In the genomic region with DNA sequence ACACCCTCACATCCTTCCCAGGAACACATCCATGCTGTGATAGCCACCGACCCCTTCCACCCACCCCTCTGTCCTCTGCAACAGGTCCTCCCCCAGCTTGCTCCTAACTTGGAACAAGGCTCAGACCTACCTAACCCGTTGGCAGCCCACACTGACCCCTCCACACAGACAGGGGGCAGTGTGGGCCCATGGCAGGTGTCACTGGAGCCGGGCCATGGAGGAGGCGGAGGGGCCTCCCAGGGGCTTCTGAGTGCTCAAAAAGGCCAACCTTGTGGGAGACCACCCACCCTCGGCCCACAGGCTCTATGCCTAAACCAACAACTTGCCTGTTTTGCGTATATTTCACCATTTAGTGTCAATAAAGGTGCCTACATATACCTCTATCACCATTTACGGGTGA, we compare ENCODE assay signal across 10 cellular contexts. TPM values are rescaled to one million over a fixed set of nuclear protein-coding genes. Genes with fewer than 3 reads are reported as not detected.
DNase-seq lines count a peak whose midpoint lies in the region; ATAC-seq and TF ChIP-seq lines count a peak whose summit lies in the region.
"Had no signal": no experiment of that assay in that cellular context is flagged by ENCODE, and none has a peak within 500 bp of the region (broad histone marks: within the 10 kb centered on the region; RNA-seq: fewer than 3 reads in every experiment).

No MANE protein-coding gene starts in this region.

- H3K27me3 Mint-ChIP-seq in activated naive CD8-positive, alpha-beta T cell treated with anti-CD3 and anti-CD28 coated beads, Interleukin-2, amount 10 ng/mL, durations not matched to agents 7 days and 5 days, result no peaks in the 10 kb centered on the region
- no peaks in the 10 kb centered on the region for H3K27me3 Mint-ChIP-seq in type B pancreatic cell

- peaks cover 0 to 36% of the 10 kb centered on the region in 2 donors for H3K36me3 ChIP-seq in psoas muscle (ENCODE audit: insufficient read depth in 1 of 2, low read depth in 1 of 2)

- H3K9me3 Mint-ChIP-seq in activated naive CD8-positive, alpha-beta T cell treated with anti-CD3 and anti-CD28 coated beads, Interleukin-2, amount 10 ng/mL, durations not matched to agents 7 days and 5 days, result no peaks in the 10 kb centered on the region
- H3K9me3 Mint-ChIP-seq in type B pancreatic cell, result no peaks in the 10 kb centered on the region

- H3K4me3 ChIP-seq in psoas muscle, result no peak overlapping the region

- POLR2A ChIA-PET in activated naive CD8-positive, alpha-beta T cell treated with anti-CD3 and anti-CD28 coated beads, Interleukin-2, amount 10 ng/mL, durations not matched to agents 7 days and 5 days (lab: Charles Lee), result no interaction called here

- peaks cover 11% of the 10 kb centered on the region for H3K4me1 ChIP-seq in psoas muscle

- no peak overlapping the region for H3K27ac ChIP-seq in psoas muscle

- peaks cover 6% of the 10 kb centered on the region for H3K4me1 Mint-ChIP-seq in activated naive CD8-positive, alpha-beta T cell treated with anti-CD3 and anti-CD28 coated beads, Interleukin-2, amount 10 ng/mL, durations not matched to agents 7 days and 5 days
- peaks cover 4% of the 10 kb centered on the region for H3K4me1 Mint-ChIP-seq in type B pancreatic cell (ENCODE audit: unreplicated experiment)

- ATAC-seq in activated naive CD8-positive, alpha-beta T cell treated with anti-CD3 and anti-CD28 coated beads, Interleukin-2, amount 10 ng/mL, durations not matched to agents 7 days and 5 days (ENCODE audit: low read depth), result peak; percentile 46
- no peak for ATAC-seq in psoas muscle

- H3K4me3 Mint-ChIP-seq in activated naive CD8-positive, alpha-beta T cell treated with anti-CD3 and anti-CD28 coated beads, Interleukin-2, amount 10 ng/mL, durations not matched to agents 7 days and 5 days, result no peak overlapping the region
- no peak overlapping the region for H3K4me3 Mint-ChIP-seq in type B pancreatic cell

- WGBS in psoas muscle, 3 donors, result 78 to 87% (median 86%) methylated on average over 7 of the region's 7 CpGs

- no peaks in the 10 kb centered on the region for H3K9me3 ChIP-seq in psoas muscle

- H3K36me3 Mint-ChIP-seq in activated naive CD8-positive, alpha-beta T cell treated with anti-CD3 and anti-CD28 coated beads, Interleukin-2, amount 10 ng/mL, durations not matched to agents 7 days and 5 days, result peaks cover 7% of the 10 kb centered on the region
- peaks cover 5% of the 10 kb centered on the region for H3K36me3 Mint-ChIP-seq in type B pancreatic cell

- DNase-seq in activated naive CD4-positive, alpha-beta T cell treated with Interleukin-2 at 50 U/mL for 16 hours, result peak; percentile 15
- no peak for DNase-seq in activated naive CD4-positive, alpha-beta T cell (lab: John Stamatoyannopoulos, UW)
- DNase-seq in Kasumi-1 (lab: John Stamatoyannopoulos, UW) (peak; percentile 9 to 13), psoas muscle (no peak), ureter (ENCODE audit: low spot score) (no peak), cerebellar nuclear complex (lab: John Stamatoyannopoulos, UW) (no peak), type B pancreatic cell (ENCODE audit: extremely low spot score, unreplicated experiment) (no peak)
- peak; percentile 49 for DNase-seq in activated naive CD8-positive, alpha-beta T cell treated with anti-CD3 and anti-CD28 coated beads, Interleukin-2, amount 10 ng/mL, durations not matched to agents 7 days and 5 days
- DNase-seq: NCI-H524 treated with DMSO at 0.1 percent for 48 hours, small intestine had no signal

- H3K27ac Mint-ChIP-seq in activated naive CD8-positive, alpha-beta T cell treated with anti-CD3 and anti-CD28 coated beads, Interleukin-2, amount 10 ng/mL, durations not matched to agents 7 days and 5 days, result no peak overlapping the region
- H3K27ac Mint-ChIP-seq in type B pancreatic cell, result no peak overlapping the region

- TF ChIP-seq CTCF in psoas muscle (IDR thresholded peaks at IDR 0.05), result peak; percentile 17
- TF ChIP-seq CTCF in type B pancreatic cell (conservative IDR thresholded peaks at IDR 0.05), result no peak

- no peaks in the 10 kb centered on the region for H3K27me3 ChIP-seq in psoas muscle (ENCODE audit: insufficient read depth in 3 of 3, low read length in 2 of 3)

- intact Hi-C loops in psoas muscle (cut with DNase I), result no loop called here

RNA-seq across cellular contexts. Expression of gene CERK, which starts 57.0 kb away (rescaled TPM):
- total RNA-seq in activated naive CD8-positive, alpha-beta T cell treated with anti-CD3 and anti-CD28 coated beads, Interleukin-2, amount 10 ng/mL, durations not matched to agents 7 days and 5 days, result 10 to 100 TPM; 90.8 to 94.9 TPM
- 10 to 100 TPM; 26.9 to 38.1 (median 33.9) TPM for total RNA-seq in psoas muscle
- 10 to 100 TPM; 13.0 to 26.8 (median 24.8) TPM for polyA plus RNA-seq in psoas muscle
- 13.0 TPM for total RNA-seq in ureter
- total RNA-seq in type B pancreatic cell (ENCODE audit: low replicate concordance), result 43.3 and 67.5 TPM in 2 replicates

Comparison
In these comparisons a context has a peak if more than half of its experiments do, and no peak if none do; other contexts are left out.
1. DNase-seq: peak in activated naive CD4-positive, alpha-beta T cell treated with Interleukin-2 at 50 U/mL for 16 hours (single experiment), Kasumi-1 (2 of 2) and activated naive CD8-positive, alpha-beta T cell treated with anti-CD3 and anti-CD28 coated beads, Interleukin-2, amount 10 ng/mL, durations not matched to agents 7 days and 5 days (single experiment); none in activated naive CD4-positive, alpha-beta T cell (0 of 4), psoas muscle (0 of 2), ureter (single experiment), cerebellar nuclear complex (0 of 2) and type B pancreatic cell (single experiment).